17 cellular contexts compared by ENCODE assay signal in the genomic region with DNA sequence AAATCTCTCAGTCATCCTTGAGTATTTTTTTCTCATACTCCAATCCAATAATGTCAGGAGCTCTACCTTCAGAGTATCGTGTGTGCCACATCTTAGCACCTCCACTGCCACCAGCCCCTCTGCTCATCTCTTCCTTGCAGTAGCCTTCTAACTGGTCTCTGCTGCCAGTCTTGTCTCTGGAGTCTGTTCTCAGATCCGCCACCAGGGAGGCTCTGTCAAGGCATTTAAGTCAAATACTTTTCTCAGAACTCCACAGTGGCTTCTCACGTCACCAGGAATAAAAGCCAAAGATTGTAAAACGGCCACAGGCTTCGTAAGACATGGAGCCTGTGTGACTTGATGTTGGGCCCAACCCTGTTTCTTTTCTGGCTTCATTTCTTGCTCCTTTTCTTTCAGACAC. TPM values are rescaled to one million over a fixed set of nuclear protein-coding genes. Genes with fewer than 3 reads are reported as not detected.
A peak's percentile ranks its signal among the peaks of the same experiment; 100 is the strongest.
DNase-seq lines count a peak whose midpoint lies in the region; ATAC-seq lines count a peak whose summit lies in the region.
"Had no signal": no experiment of that assay in that cellular context is flagged by ENCODE, and none has a peak within 500 bp of the region (broad histone marks: within the 10 kb centered on the region; RNA-seq: fewer than 3 reads in every experiment).

No MANE protein-coding gene starts in this region.

- H3K4me3 ChIP-seq in trophoblast cell (ENCODE audit: low read depth, low read length): no peak overlapping the region
- H3K4me3 ChIP-seq: adrenal gland had no signal

- peak; percentile 21 for DNase-seq in activated CD4-positive, alpha-beta T cell treated with anti-CD3 and anti-CD28 coated beads for 36 hours
- no peak for DNase-seq in activated CD4-positive, alpha-beta T cell treated with anti-CD3 and anti-CD28 coated beads for 4 hours
- peak; percentile 36 for DNase-seq in SK-MEL-5 (ENCODE audit: low read depth, low spot score)
- peak; percentile 10 for DNase-seq in cerebellar cortex (ENCODE audit: low spot score)
- peak; percentile 50 to 61 for DNase-seq in trophoblast cell
- DNase-seq in activated CD4-positive, CD25-positive, alpha-beta regulatory T cell (lab: John Stamatoyannopoulos, UW): no peak
- no peak for DNase-seq in HK-2 (ENCODE audit: unreplicated experiment)
- DNase-seq: ACHN; activated CD4-positive, alpha-beta T cell treated with anti-CD3 and anti-CD28 coated beads, Interleukin-2, amount 50 U/mL, for 1 hour; adrenal gland; cortex of kidney; DMS153; mammary epithelial cell; NCI-H2029 treated with DMSO at 0.1 percent for 48 hours; posterior cingulate gyrus had no signal

- H3K4me1 ChIP-seq in trophoblast cell (ENCODE audit: control insufficient read depth in 1 of 2, insufficient read depth in 2 of 2, low read length in 2 of 2): no peaks in the 10 kb centered on the region

- CTCF ChIA-PET in activated CD4-positive, alpha-beta T cell treated with anti-CD3 and anti-CD28 coated beads for 36 hours (lab: Charles Lee): interaction anchor here (1.0 kb wide), 1 partner anchor 12 kb away, joined by 3 read pairs; no protein-coding TSS in a partner anchor

- H3K18ac ChIP-seq in trophoblast cell (ENCODE audit: low read length): no peak overlapping the region

- H3K27me3 ChIP-seq in trophoblast cell (ENCODE audit: insufficient read depth, low read length): no peaks in the 10 kb centered on the region
- H3K27me3 ChIP-seq: adrenal gland had no signal

- H3K27ac Mint-ChIP-seq in activated CD4-positive, alpha-beta T cell treated with anti-CD3 and anti-CD28 coated beads for 36 hours: peak overlapping the region; percentile 10

- no peak overlapping the region for H2BK5ac ChIP-seq in trophoblast cell (ENCODE audit: low read depth, low read length, poor library complexity)

- no CpG with 5 or more reads among the region's 5 CpGs for WGBS in trophoblast cell (ENCODE audit: extremely low coverage, insufficient coverage, insufficient read length)

- H3K9me3 ChIP-seq in trophoblast cell (ENCODE audit: insufficient read depth, low read depth, low read length): no peaks in the 10 kb centered on the region
- H3K9me3 ChIP-seq: adrenal gland had no signal

- POLR2A ChIA-PET in activated CD4-positive, alpha-beta T cell treated with anti-CD3 and anti-CD28 coated beads for 36 hours (lab: Charles Lee): no interaction called here

- H3K9ac ChIP-seq in trophoblast cell (ENCODE audit: low read length): no peak overlapping the region

- no peak for ATAC-seq in activated CD4-positive, alpha-beta T cell treated with anti-CD3 and anti-CD28 coated beads for 36 hours
- ATAC-seq in GM19351 (IDR thresholded peaks at IDR 0.05; ENCODE audit: unreplicated experiment): no peak

- H3K27ac ChIP-seq in trophoblast cell (ENCODE audit: low read depth, low read length): no peak overlapping the region
- H3K27ac ChIP-seq: adrenal gland, HL-60 had no signal

- H3K4me2 ChIP-seq in trophoblast cell (ENCODE audit: low read length): no peak overlapping the region

- no peak overlapping the region for H2BK120ac ChIP-seq in trophoblast cell (ENCODE audit: insufficient read depth, low read length, poor library complexity)

- H2BK12ac ChIP-seq in trophoblast cell (ENCODE audit: low read length): no peak overlapping the region

- no peaks in the 10 kb centered on the region for H3K27me3 Mint-ChIP-seq in activated CD4-positive, alpha-beta T cell treated with anti-CD3 and anti-CD28 coated beads for 36 hours

- peaks cover 19 to 37% of the 10 kb centered on the region in 2 experiments for H3K36me3 ChIP-seq in trophoblast cell (ENCODE audit: control insufficient read depth in 1 of 2, insufficient read depth in 2 of 2, low read length in 2 of 2)

- no peak overlapping the region for H4K91ac ChIP-seq in trophoblast cell (ENCODE audit: low read depth, low read length)

- H4K8ac ChIP-seq in trophoblast cell (ENCODE audit: low read depth, low read length): no peak overlapping the region

- peaks cover 41% of the 10 kb centered on the region for H3K4me1 Mint-ChIP-seq in activated CD4-positive, alpha-beta T cell treated with anti-CD3 and anti-CD28 coated beads for 36 hours

- no peaks in the 10 kb centered on the region for H3K79me1 ChIP-seq in trophoblast cell (ENCODE audit: low read length)

- H3K79me2 ChIP-seq in trophoblast cell (ENCODE audit: control insufficient read depth, insufficient read depth, low read length, poor library complexity): no peaks in the 10 kb centered on the region

- intact Hi-C loops in activated CD4-positive, alpha-beta T cell treated with anti-CD3 and anti-CD28 coated beads for 36 hours (cut with DNase I, micrococcal nuclease): no loop called here

- H3K36me3 Mint-ChIP-seq in activated CD4-positive, alpha-beta T cell treated with anti-CD3 and anti-CD28 coated beads for 36 hours (ENCODE audit: low read depth): peaks cover 48% of the 10 kb centered on the region

- no peak overlapping the region for H3K4ac ChIP-seq in trophoblast cell (ENCODE audit: low read depth, low read length)

- H3K9me3 Mint-ChIP-seq in activated CD4-positive, alpha-beta T cell treated with anti-CD3 and anti-CD28 coated beads for 36 hours (ENCODE audit: low read depth): no peaks in the 10 kb centered on the region

- no peak overlapping the region for H3K14ac ChIP-seq in trophoblast cell (ENCODE audit: low read length)

- in situ Hi-C loops in SK-MEL-5 (cut with HindIII; ENCODE audit: low pct_unique_long_range_greater_than_20kb, low sequenced_read_pairs): no loop called here

- H3K23ac ChIP-seq in trophoblast cell (ENCODE audit: low read length): no peak overlapping the region

- H2AFZ ChIP-seq in trophoblast cell (ENCODE audit: insufficient read depth, low read length, poor library complexity): no peak overlapping the region

- no peak overlapping the region for H4K12ac ChIP-seq in trophoblast cell (ENCODE audit: low read depth, low read length)

- no peak overlapping the region for H2AK5ac ChIP-seq in trophoblast cell (ENCODE audit: low read length)

- H3K4me3 Mint-ChIP-seq in activated CD4-positive, alpha-beta T cell treated with anti-CD3 and anti-CD28 coated beads for 36 hours: no peak overlapping the region

RNA-seq across cellular contexts. Expression of a gene that starts 7.1 kb away (rescaled TPM):
- 10 to 100 TPM; 21.1 to 31.4 TPM for total RNA-seq in activated CD4-positive, alpha-beta T cell treated with anti-CD3 and anti-CD28 coated beads for 36 hours
- 64.5 and 72.6 TPM in 2 replicates for total RNA-seq in SK-MEL-5 (2014; rRNA removed; shearing (Covaris generic))
- 56.5 and 62.8 TPM in 2 replicates for polyA plus RNA-seq in SK-MEL-5 (2015; cell fraction: cytosol; rRNA removed)
- 36.4 and 44.8 TPM in 2 replicates for polyA plus RNA-seq in SK-MEL-5 (2015; cell fraction: nucleus; rRNA removed)
- polyA plus RNA-seq in trophoblast cell (2013): 58.4 and 66.1 TPM in 2 replicates

RNA-seq across cellular contexts. Expression of a gene that starts 7.2 kb away (rescaled TPM):
- 10 to 100 TPM; 17.7 to 33.2 TPM for total RNA-seq in activated CD4-positive, alpha-beta T cell treated with anti-CD3 and anti-CD28 coated beads for 36 hours
- 45.0 and 46.4 TPM in 2 replicates for total RNA-seq in SK-MEL-5 (2014; rRNA removed; shearing (Covaris generic))
- 23.2 and 41.5 TPM in 2 replicates for polyA plus RNA-seq in SK-MEL-5 (2015; cell fraction: cytosol; rRNA removed)
- polyA plus RNA-seq in SK-MEL-5 (2015; cell fraction: nucleus; rRNA removed): 181 and 231 TPM in 2 replicates
- 32.9 and 35.0 TPM in 2 replicates for polyA plus RNA-seq in trophoblast cell (2013)

Comparison
In these comparisons a context has a peak if more than half of its experiments do, and no peak if none do; other contexts are left out.
1. DNase-seq: peak in activated CD4-positive, alpha-beta T cell treated with anti-CD3 and anti-CD28 coated beads for 36 hours (single experiment), SK-MEL-5 (single experiment), cerebellar cortex (single experiment) and trophoblast cell (2 of 2); none in activated CD4-positive, alpha-beta T cell treated with anti-CD3 and anti-CD28 coated beads for 4 hours (0 of 2), activated CD4-positive, CD25-positive, alpha-beta regulatory T cell (0 of 4) and HK-2 (single experiment).